Comparison of ENCODE assay signal across 1 cellular context in genomic region chr20:32681175-32682084, GRCh38.
TF ChIP-seq lines count a peak whose summit lies in the region.

No MANE protein-coding gene starts in this region.

TF ChIP-seq in HepG2, 621 proteins besides CTCF, POLR2A, EP300 and RAD21 (continued from another document):
- TF ChIP-seq ATM (IDR thresholded peaks at IDR 0.05; ENCODE audit: borderline replicate concordance) (no peak), POLR2G (IDR thresholded peaks at IDR 0.05; ENCODE audit: low read depth, low read length) (no peak), ZNF891 (CRISPR knock-in tag; IDR thresholded peaks at IDR 0.05) (no peak; the same call in 1 of the 2 replicates), SMARCC2 (IDR thresholded peaks at IDR 0.05) (no peak), TEAD3 (CRISPR knock-in tag; optimal IDR thresholded peaks at IDR 0.05; ENCODE audit: borderline replicate concordance) (peak; percentile 9), ZNF292 (CRISPR knock-in tag; IDR thresholded peaks at IDR 0.05; ENCODE audit: borderline replicate concordance, low read depth) (peak; percentile 99)
